In the genomic region with DNA sequence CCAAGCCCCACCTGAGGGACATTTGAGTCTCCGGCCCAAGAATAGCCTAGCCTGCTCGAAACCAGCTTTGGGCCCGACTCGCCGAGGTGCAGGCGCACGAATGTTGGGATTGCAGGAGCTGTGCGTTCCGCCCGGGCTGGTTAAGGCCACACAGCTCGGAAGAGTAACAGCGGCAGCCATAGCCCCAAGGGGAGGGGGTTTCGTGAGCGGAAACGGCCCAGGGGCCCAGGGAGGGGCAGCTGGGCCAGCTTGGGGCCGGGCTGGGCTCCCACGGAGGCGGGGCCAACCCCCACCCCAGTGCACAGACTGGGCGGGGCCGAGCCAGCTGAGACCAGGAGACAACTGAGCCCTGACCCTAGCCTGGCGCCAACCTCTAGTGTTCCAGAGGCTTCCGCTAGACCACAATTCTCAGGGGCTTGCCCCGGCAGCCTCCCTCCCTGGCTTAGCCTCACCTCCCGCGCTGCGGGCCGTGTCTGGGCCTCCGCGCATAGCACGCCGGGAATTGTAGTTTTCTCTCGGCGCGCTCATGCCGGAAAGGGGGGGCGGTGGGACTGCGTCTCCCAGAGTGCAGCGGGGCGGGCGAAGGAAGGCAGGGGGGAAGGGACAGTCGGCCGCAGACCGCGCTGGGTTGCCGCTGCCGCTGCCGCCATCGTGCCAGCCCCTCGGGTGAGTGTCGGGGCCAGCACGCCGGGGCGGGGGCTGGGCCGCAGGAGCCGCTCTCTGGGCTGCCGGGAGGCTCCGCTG, we compare ENCODE assay signal across 1 cellular context.
TF ChIP-seq lines count a peak whose summit lies in the region.

TSS of gene NUTF2 (plus strand) at position 614 of the 744 bp plus-strand sequence. CDS start 18,198 bp downstream, outside the sequence.

TF ChIP-seq in HepG2, 621 proteins besides CTCF, POLR2A, EP300 and RAD21 (continued from another document and continues in another):
- TF ChIP-seq GRHL1 (CRISPR knock-in tag; conservative IDR thresholded peaks at IDR 0.05): no peak
- TF ChIP-seq, protein P1, sequence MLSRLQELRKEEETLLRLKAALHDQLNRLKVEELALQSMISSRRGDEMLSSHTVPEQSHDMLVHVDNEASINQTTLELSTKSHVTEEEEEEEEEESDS (CRISPR knock-in tag; IDR thresholded peaks at IDR 0.05; ENCODE audit: borderline replicate concordance): no peak
- no peak for TF ChIP-seq JARID2 (CRISPR knock-in tag; IDR thresholded peaks at IDR 0.05; ENCODE audit: insufficient replicate concordance)
- TF ChIP-seq PLRG1 (conservative IDR thresholded peaks at IDR 0.05): no peak
- peak; percentile 86 for TF ChIP-seq DMAP1 (CRISPR knock-in tag; IDR thresholded peaks at IDR 0.05)
- peak; percentile 94 for TF ChIP-seq SP4 (CRISPR knock-in tag; IDR thresholded peaks at IDR 0.05)
- TF ChIP-seq, protein P2, sequence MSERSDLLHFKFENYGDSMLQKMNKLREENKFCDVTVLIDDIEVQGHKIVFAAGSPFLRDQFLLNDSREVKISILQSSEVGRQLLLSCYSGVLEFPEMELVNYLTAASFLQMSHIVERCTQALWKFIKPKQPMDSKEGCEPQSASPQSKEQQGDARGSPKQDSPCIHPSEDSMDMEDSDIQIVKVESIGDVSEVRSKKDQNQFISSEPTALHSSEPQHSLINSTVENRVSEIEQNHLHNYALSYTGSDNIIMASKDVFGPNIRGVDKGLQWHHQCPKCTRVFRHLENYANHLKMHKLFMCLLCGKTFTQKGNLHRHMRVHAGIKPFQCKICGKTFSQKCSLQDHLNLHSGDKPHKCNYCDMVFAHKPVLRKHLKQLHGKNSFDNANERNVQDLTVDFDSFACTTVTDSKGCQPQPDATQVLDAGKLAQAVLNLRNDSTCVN (CRISPR knock-in tag; IDR thresholded peaks at IDR 0.05; ENCODE audit: borderline replicate concordance): peak; percentile 21; the same call in 1 of the 2 replicates
- TF ChIP-seq, protein P3, sequence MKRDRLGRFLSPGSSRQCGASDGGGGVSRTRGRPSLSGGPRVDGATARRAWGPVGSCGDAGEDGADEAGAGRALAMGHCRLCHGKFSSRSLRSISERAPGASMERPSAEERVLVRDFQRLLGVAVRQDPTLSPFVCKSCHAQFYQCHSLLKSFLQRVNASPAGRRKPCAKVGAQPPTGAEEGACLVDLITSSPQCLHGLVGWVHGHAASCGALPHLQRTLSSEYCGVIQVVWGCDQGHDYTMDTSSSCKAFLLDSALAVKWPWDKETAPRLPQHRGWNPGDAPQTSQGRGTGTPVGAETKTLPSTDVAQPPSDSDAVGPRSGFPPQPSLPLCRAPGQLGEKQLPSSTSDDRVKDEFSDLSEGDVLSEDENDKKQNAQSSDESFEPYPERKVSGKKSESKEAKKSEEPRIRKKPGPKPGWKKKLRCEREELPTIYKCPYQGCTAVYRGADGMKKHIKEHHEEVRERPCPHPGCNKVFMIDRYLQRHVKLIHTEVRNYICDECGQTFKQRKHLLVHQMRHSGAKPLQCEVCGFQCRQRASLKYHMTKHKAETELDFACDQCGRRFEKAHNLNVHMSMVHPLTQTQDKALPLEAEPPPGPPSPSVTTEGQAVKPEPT (CRISPR knock-in tag; IDR thresholded peaks at IDR 0.05; ENCODE audit: low read depth): peak; percentile 57; the same call in 1 of the 2 replicates
- TF ChIP-seq BCLAF1 (IDR thresholded peaks at IDR 0.05): no peak
- TF ChIP-seq ARNTL (CRISPR knock-in tag; IDR thresholded peaks at IDR 0.05): peak; percentile 84
- TF ChIP-seq GTF3A (CRISPR knock-in tag; conservative IDR thresholded peaks at IDR 0.05): 0 out of 2 replicates have a peak, but pooled peaks have one; percentile 38
- peak; percentile 73; the same call in 1 of the 2 replicates for TF ChIP-seq ELF3 (CRISPR knock-in tag; IDR thresholded peaks at IDR 0.05)
- peak; percentile 99 for TF ChIP-seq ZNF350 (CRISPR knock-in tag; IDR thresholded peaks at IDR 0.05; ENCODE audit: borderline replicate concordance, low read depth)
- TF ChIP-seq NFE2L2 (IDR thresholded peaks at IDR 0.05; ENCODE audit: low read length): no peak
- TF ChIP-seq, protein P4, sequence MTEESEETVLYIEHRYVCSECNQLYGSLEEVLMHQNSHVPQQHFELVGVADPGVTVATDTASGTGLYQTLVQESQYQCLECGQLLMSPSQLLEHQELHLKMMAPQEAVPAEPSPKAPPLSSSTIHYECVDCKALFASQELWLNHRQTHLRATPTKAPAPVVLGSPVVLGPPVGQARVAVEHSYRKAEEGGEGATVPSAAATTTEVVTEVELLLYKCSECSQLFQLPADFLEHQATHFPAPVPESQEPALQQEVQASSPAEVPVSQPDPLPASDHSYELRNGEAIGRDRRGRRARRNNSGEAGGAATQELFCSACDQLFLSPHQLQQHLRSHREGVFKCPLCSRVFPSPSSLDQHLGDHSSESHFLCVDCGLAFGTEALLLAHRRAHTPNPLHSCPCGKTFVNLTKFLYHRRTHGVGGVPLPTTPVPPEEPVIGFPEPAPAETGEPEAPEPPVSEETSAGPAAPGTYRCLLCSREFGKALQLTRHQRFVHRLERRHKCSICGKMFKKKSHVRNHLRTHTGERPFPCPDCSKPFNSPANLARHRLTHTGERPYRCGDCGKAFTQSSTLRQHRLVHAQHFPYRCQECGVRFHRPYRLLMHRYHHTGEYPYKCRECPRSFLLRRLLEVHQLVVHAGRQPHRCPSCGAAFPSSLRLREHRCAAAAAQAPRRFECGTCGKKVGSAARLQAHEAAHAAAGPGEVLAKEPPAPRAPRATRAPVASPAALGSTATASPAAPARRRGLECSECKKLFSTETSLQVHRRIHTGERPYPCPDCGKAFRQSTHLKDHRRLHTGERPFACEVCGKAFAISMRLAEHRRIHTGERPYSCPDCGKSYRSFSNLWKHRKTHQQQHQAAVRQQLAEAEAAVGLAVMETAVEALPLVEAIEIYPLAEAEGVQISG (CRISPR knock-in tag; IDR thresholded peaks at IDR 0.05): peak; percentile 98
- no peak for TF ChIP-seq ZSCAN12 (CRISPR knock-in tag; IDR thresholded peaks at IDR 0.05)
- no peak for TF ChIP-seq XBP1 (CRISPR knock-in tag; IDR thresholded peaks at IDR 0.05)
- TF ChIP-seq SNAI1 (CRISPR knock-in tag; IDR thresholded peaks at IDR 0.05; ENCODE audit: borderline replicate concordance): 0 out of 2 replicates have a peak, but pooled peaks have one; percentile 84
- TF ChIP-seq ZNF343 (CRISPR knock-in tag; IDR thresholded peaks at IDR 0.05): peak; percentile 81; the same call in 1 of the 2 replicates
- no peak; the same call in 1 of the 2 replicates for TF ChIP-seq MIER2 (CRISPR knock-in tag; IDR thresholded peaks at IDR 0.05)
- peak; percentile 94 for TF ChIP-seq HDAC1 (CRISPR knock-in tag; IDR thresholded peaks at IDR 0.05)
- no peak for TF ChIP-seq MATR3 (CRISPR knock-in tag; IDR thresholded peaks at IDR 0.05)
- no peak for TF ChIP-seq DMTF1 (CRISPR knock-in tag; IDR thresholded peaks at IDR 0.05)
- no peak for TF ChIP-seq HDAC6 (IDR thresholded peaks at IDR 0.05; ENCODE audit: low read depth, low read length)
- TF ChIP-seq ZEB1 (IDR thresholded peaks at IDR 0.05; ENCODE audit: insufficient replicate concordance, low read depth): no peak
- no peak for TF ChIP-seq ARID2 (CRISPR knock-in tag; IDR thresholded peaks at IDR 0.05; ENCODE audit: borderline replicate concordance)
- no peak for TF ChIP-seq GLI4 (CRISPR knock-in tag; IDR thresholded peaks at IDR 0.05; ENCODE audit: borderline replicate concordance)
- peak; percentile 97 for TF ChIP-seq ZFY (CRISPR knock-in tag; IDR thresholded peaks at IDR 0.05)
- peak; percentile 94 for TF ChIP-seq AKAP8 (CRISPR knock-in tag; IDR thresholded peaks at IDR 0.05)
- TF ChIP-seq MLLT10 (CRISPR knock-in tag; IDR thresholded peaks at IDR 0.05): no peak
- peak; percentile 77; the same call in 1 of the 2 replicates for TF ChIP-seq BORCS8-MEF2B (CRISPR knock-in tag; IDR thresholded peaks at IDR 0.05)
- peak; percentile 47; the same call in 1 of the 2 replicates for TF ChIP-seq NFYB (CRISPR knock-in tag; IDR thresholded peaks at IDR 0.05)
- no peak for TF ChIP-seq SMYD3 (CRISPR knock-in tag; IDR thresholded peaks at IDR 0.05)
- peak; percentile 65; the same call in 1 of the 2 replicates for TF ChIP-seq ZNF33A (CRISPR knock-in tag; IDR thresholded peaks at IDR 0.05; ENCODE audit: borderline replicate concordance)
- TF ChIP-seq BCL3 (CRISPR knock-in tag; IDR thresholded peaks at IDR 0.05): peak; percentile 81
- peak; percentile 96 for TF ChIP-seq SUZ12 (IDR thresholded peaks at IDR 0.05; ENCODE audit: low read depth, low read length)
- no peak for TF ChIP-seq ZNF549 (CRISPR knock-in tag; IDR thresholded peaks at IDR 0.05)
- TF ChIP-seq CENPT (CRISPR knock-in tag; IDR thresholded peaks at IDR 0.05; ENCODE audit: low read depth): 0 out of 2 replicates have a peak, but pooled peaks have one; percentile 38
- peak; percentile 94 for TF ChIP-seq REPIN1 (CRISPR knock-in tag; IDR thresholded peaks at IDR 0.05; ENCODE audit: borderline replicate concordance, low read depth)
- TF ChIP-seq RARG (CRISPR knock-in tag; IDR thresholded peaks at IDR 0.05; ENCODE audit: low read depth): no peak
- TF ChIP-seq, protein P5, sequence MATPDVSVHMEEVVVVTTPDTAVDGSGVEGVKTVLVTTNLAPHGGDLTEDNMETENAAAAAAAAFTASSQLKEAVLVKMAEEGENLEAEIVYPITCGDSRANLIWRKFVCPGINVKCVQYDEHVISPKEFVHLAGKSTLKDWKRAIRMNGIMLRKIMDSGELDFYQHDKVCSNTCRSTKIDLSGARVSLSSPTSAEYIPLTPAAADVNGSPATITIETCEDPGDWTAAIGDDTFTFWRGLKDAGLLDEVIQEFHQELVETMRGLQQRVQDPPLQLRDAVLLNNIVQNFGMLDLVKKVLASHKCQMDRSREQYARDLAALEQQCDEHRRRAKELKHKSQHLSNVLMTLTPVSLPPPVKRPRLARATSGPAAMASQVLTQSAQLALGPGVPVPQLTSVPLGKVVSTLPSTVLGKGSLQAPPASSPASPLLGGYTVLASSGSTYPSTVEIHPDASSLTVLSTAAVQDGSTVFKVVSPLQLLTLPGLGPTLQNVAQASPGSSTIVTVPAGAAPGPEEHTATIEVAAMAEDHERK (CRISPR knock-in tag; IDR thresholded peaks at IDR 0.05; ENCODE audit: low read depth): peak; percentile 84
- TF ChIP-seq, protein P6, sequence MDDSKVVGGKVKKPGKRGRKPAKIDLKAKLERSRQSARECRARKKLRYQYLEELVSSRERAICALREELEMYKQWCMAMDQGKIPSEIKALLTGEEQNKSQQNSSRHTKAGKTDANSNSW (CRISPR knock-in tag; IDR thresholded peaks at IDR 0.05; ENCODE audit: borderline replicate concordance): peak; percentile 44; the same call in 1 of the 2 replicates
- TF ChIP-seq ZNF557 (CRISPR knock-in tag; IDR thresholded peaks at IDR 0.05): no peak
- no peak for TF ChIP-seq THYN1 (CRISPR knock-in tag; IDR thresholded peaks at IDR 0.05; ENCODE audit: borderline replicate concordance, low read depth)
- peak; percentile 81; the same call in 1 of the 2 replicates for TF ChIP-seq MXD4 (CRISPR knock-in tag; IDR thresholded peaks at IDR 0.05)
- peak; percentile 73; the same call in 1 of the 2 replicates for TF ChIP-seq SOX5 (CRISPR knock-in tag; IDR thresholded peaks at IDR 0.05; ENCODE audit: borderline replicate concordance)
